In the genomic region with DNA sequence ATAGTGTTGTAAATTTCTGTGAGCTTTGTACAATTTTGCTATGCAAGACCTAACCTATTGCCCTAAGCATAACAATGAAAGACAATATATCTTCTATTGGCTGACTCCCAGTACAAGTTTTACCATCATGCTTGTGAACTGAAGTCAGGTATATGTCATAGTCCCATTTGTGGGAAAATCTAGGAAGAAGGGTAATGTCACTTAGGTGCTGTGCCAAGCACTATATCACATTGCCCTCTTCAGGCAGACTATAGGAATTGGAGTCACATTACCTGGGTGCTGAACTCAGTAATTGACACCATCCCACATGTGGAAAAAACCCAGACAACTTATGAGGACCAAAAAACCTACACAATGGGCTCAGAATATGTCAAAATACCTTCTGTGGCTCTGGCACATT, we compare ENCODE assay signal across 16 cellular contexts.
A peak's percentile ranks its signal among the peaks of the same experiment; 100 is the strongest.
DNase-seq lines count a peak whose midpoint lies in the region; ATAC-seq, FAIRE-seq and TF ChIP-seq lines count a peak whose summit lies in the region.
"Had no signal": no experiment of that assay in that cellular context is flagged by ENCODE, and none has a peak within 500 bp of the region (broad histone marks: within the 10 kb centered on the region; RNA-seq: fewer than 3 reads in every experiment).

No MANE protein-coding gene starts in this region.

- CTCF ChIA-PET in HepG2 (lab: Yijun Ruan, JAX; ENCODE audit: low intra/inter-chr PET ratio, low total read pairs): no interaction called here

- TF ChIP-seq EP300 in HepG2 (IDR thresholded peaks at IDR 0.05; ENCODE audit: low read depth in 2 of 2, low read length in 2 of 2) (no peak), HepG2 (CRISPR knock-in tag; IDR thresholded peaks at IDR 0.05; ENCODE audit: borderline replicate concordance) (no peak)

- intact Hi-C loops in HepG2 (cut with micrococcal nuclease; ENCODE audit: unreplicated experiment): no loop called here
- intact Hi-C loops in right lobe of liver (cut with DNase I): no loop called here
- intact Hi-C loops in activated T-helper 2 cell treated with anti-CD3 and anti-CD28 coated beads, Interferon-gamma antibody, Interleukin-2, Interleukin-4, amounts not matched to agents 10 μg/mL and 5 μg/mL and 100 μg/mL, durations not matched to agents 14 hours and 24 hours and 36 hours (cut with micrococcal nuclease): loop anchor here (10.0 kb wide), 1 partner anchor 474 kb away; no protein-coding TSS in a partner anchor

- ATAC-seq in HepG2: peak; percentile 69
- ATAC-seq in right lobe of liver: no peak
- ATAC-seq: pancreas had no signal

- no peak for TF ChIP-seq POLR2A in HepG2 (IDR thresholded peaks at IDR 0.05; ENCODE audit: insufficient read depth in 1 of 2, low read depth in 2 of 2, low read length in 2 of 2)
- TF ChIP-seq POLR2A in right lobe of liver (IDR thresholded peaks at IDR 0.05): no peak

- H3K79me2 ChIP-seq in HepG2 (ENCODE audit: insufficient read depth, low read length) (no peaks in the 10 kb centered on the region), osteoblast (ENCODE audit: insufficient read depth, low read length) (no peaks in the 10 kb centered on the region)
- H3K79me2 ChIP-seq: hepatocyte had no signal

- BruUV-seq in HepG2 (replicated peaks; lab: Mats Ljungman, UMichigan): no TSS peak

- H3K36me3 ChIP-seq in HepG2 (replicated peaks in 1 of 2; ENCODE audit: control insufficient read depth in 1 of 2, insufficient read depth in 2 of 2, low read length in 2 of 2) (no peaks in the 10 kb centered on the region), right lobe of liver (no peaks in the 10 kb centered on the region), osteoblast (ENCODE audit: insufficient read depth, low read length) (no peaks in the 10 kb centered on the region)
- H3K36me3 ChIP-seq: pancreas, SJSA1, vagina had no signal

- peak; percentile 48 for TF ChIP-seq CTCF in HepG2 (CRISPR knock-in tag; IDR thresholded peaks at IDR 0.05)
- TF ChIP-seq CTCF in right lobe of liver (IDR thresholded peaks at IDR 0.05): no peak
- peak; percentile 60 for TF ChIP-seq CTCF in fibroblast of pulmonary artery (IDR thresholded peaks at IDR 0.05; ENCODE audit: low read length, missing control alignments)
- TF ChIP-seq CTCF in osteoblast (IDR thresholded peaks at IDR 0.05; ENCODE audit: extremely low read depth, low read depth, low read length): no peak

- POLR2A ChIA-PET in HepG2 (lab: Yijun Ruan, JAX): no interaction called here

- H3K27ac ChIP-seq in HepG2 (ENCODE audit: extremely low read length, insufficient read depth, low read length) (no peak overlapping the region), right lobe of liver (no peak overlapping the region), osteoblast (ENCODE audit: low read depth, low read length) (no peak overlapping the region)
- H3K27ac ChIP-seq: hepatocyte, pancreas, SJSA1, vagina had no signal

- H3K4me2 ChIP-seq in HepG2 (ENCODE audit: low read depth, low read length): no peak overlapping the region
- H3K4me2 ChIP-seq in osteoblast (ENCODE audit: insufficient read depth, low read length): no peak overlapping the region
- H3K4me2 ChIP-seq: hepatocyte had no signal

- no peak overlapping the region for H3K4me3 Mint-ChIP-seq in activated T-helper 2 cell treated with anti-CD3 and anti-CD28 coated beads, Interferon-gamma antibody, Interleukin-2, Interleukin-4, amounts not matched to agents 10 μg/mL and 5 μg/mL and 100 μg/mL, durations not matched to agents 14 hours and 24 hours and 36 hours (ENCODE audit: low read depth)

- H3K4me1 ChIP-seq in HepG2 (ENCODE audit: insufficient read depth, low read length) (no peaks in the 10 kb centered on the region), right lobe of liver (no peaks in the 10 kb centered on the region), osteoblast (ENCODE audit: insufficient read depth, low read length) (no peaks in the 10 kb centered on the region)
- H3K4me1 ChIP-seq: pancreas, vagina had no signal

- no peak for TF ChIP-seq RAD21 in HepG2 (CRISPR knock-in tag; IDR thresholded peaks at IDR 0.05)

- no peaks in the 10 kb centered on the region for H3K27me3 Mint-ChIP-seq in activated T-helper 2 cell treated with anti-CD3 and anti-CD28 coated beads, Interferon-gamma antibody, Interleukin-2, Interleukin-4, amounts not matched to agents 10 μg/mL and 5 μg/mL and 100 μg/mL, durations not matched to agents 14 hours and 24 hours and 36 hours (ENCODE audit: low read depth)

- peaks cover 2% of the 10 kb centered on the region for H3K4me1 Mint-ChIP-seq in activated T-helper 2 cell treated with anti-CD3 and anti-CD28 coated beads, Interferon-gamma antibody, Interleukin-2, Interleukin-4, amounts not matched to agents 10 μg/mL and 5 μg/mL and 100 μg/mL, durations not matched to agents 14 hours and 24 hours and 36 hours (ENCODE audit: low read depth)

- H3K9me3 ChIP-seq in HepG2 (ENCODE audit: low read length) (no peaks in the 10 kb centered on the region), right lobe of liver (no peaks in the 10 kb centered on the region), osteoblast (ENCODE audit: low read depth, low read length) (no peaks in the 10 kb centered on the region)
- H3K9me3 ChIP-seq: pancreas, SJSA1, vagina had no signal

- DNase-seq in HepG2 (ENCODE audit: low spot score) (peak; percentile 3), right lobe of liver (no peak), NCI-H526 treated with DMSO at 0.1 percent for 48 hours (lab: John Stamatoyannopoulos, UW) (peak; percentile 0), fibroblast of pulmonary artery (ENCODE audit: low read depth) (peak; percentile 74), osteoblast (ENCODE audit: insufficient read length, low spot score, missing footprints) (no peak), NCI-H82 (lab: John Stamatoyannopoulos, UW) (no peak)
- no peak for DNase-seq in stimulated activated naive CD4-positive, alpha-beta T cell (lab: John Stamatoyannopoulos, UW)
- no peak for DNase-seq in activated T-helper 2 cell treated with anti-CD3 and anti-CD28 coated beads, Interferon-gamma antibody, Interleukin-2, Interleukin-4, amounts not matched to agents 10 μg/mL and 5 μg/mL and 100 μg/mL, durations not matched to agents 14 hours and 24 hours and 36 hours (ENCODE audit: low spot score)
- DNase-seq: NCI-H1048; pancreas; stimulated activated CD4-positive, alpha-beta T cell treated with anti-CD3 and anti-CD28 coated beads, Interleukin-1b, Interleukin-23, amount 100 ng/mL, for 48 hours had no signal

- H3K4me3 ChIP-seq in HepG2 (replicated peaks in 1 of 3; ENCODE audit: insufficient read depth in 1 of 3, low read depth in 2 of 3, low read length in 3 of 3) (no peak overlapping the region), right lobe of liver (no peak overlapping the region), fibroblast of pulmonary artery (replicated peaks; ENCODE audit: low read depth, low read length) (no peak overlapping the region), osteoblast (ENCODE audit: insufficient read depth, low read length) (no peak overlapping the region)
- H3K4me3 ChIP-seq: hepatocyte, lung, pancreas, SJSA1, vagina had no signal

- in situ Hi-C loops in HepG2 (cut with HindIII; ENCODE audit: extremely low pct_ligation_motif_present, low pct_unique_long_range_greater_than_20kb): no loop called here

- H2AFZ ChIP-seq in HepG2 (ENCODE audit: low read length): no peak overlapping the region
- H2AFZ ChIP-seq in osteoblast (ENCODE audit: low read length): no peak overlapping the region
- H2AFZ ChIP-seq: hepatocyte had no signal

- H3K9me3 Mint-ChIP-seq in activated T-helper 2 cell treated with anti-CD3 and anti-CD28 coated beads, Interferon-gamma antibody, Interleukin-2, Interleukin-4, amounts not matched to agents 10 μg/mL and 5 μg/mL and 100 μg/mL, durations not matched to agents 14 hours and 24 hours and 36 hours: no peaks in the 10 kb centered on the region

- no peaks in the 10 kb centered on the region for H3K27me3 ChIP-seq in HepG2 (ENCODE audit: control insufficient read depth in 1 of 2, insufficient read depth in 2 of 2, low read length in 2 of 2)
- no peaks in the 10 kb centered on the region for H3K27me3 ChIP-seq in right lobe of liver
- H3K27me3 ChIP-seq in osteoblast (ENCODE audit: insufficient read depth, low read length): no peaks in the 10 kb centered on the region
- H3K27me3 ChIP-seq: hepatocyte, pancreas, SJSA1, vagina had no signal

- H3K36me3 Mint-ChIP-seq in activated T-helper 2 cell treated with anti-CD3 and anti-CD28 coated beads, Interferon-gamma antibody, Interleukin-2, Interleukin-4, amounts not matched to agents 10 μg/mL and 5 μg/mL and 100 μg/mL, durations not matched to agents 14 hours and 24 hours and 36 hours (ENCODE audit: low read depth): no peaks in the 10 kb centered on the region

- H4K20me1 ChIP-seq in HepG2 (ENCODE audit: insufficient read depth, low read length) (no peaks in the 10 kb centered on the region), osteoblast (ENCODE audit: insufficient read depth, low read length) (no peaks in the 10 kb centered on the region)

- H3K9ac ChIP-seq in HepG2 (ENCODE audit: insufficient read depth, low read depth, low read length): no peak overlapping the region

- FAIRE-seq in HepG2 (lab: Jason Lieb, UNC): no peak
- FAIRE-seq: G401.6, pancreas had no signal

- H3K27ac Mint-ChIP-seq in activated T-helper 2 cell treated with anti-CD3 and anti-CD28 coated beads, Interferon-gamma antibody, Interleukin-2, Interleukin-4, amounts not matched to agents 10 μg/mL and 5 μg/mL and 100 μg/mL, durations not matched to agents 14 hours and 24 hours and 36 hours: no peak overlapping the region

TF ChIP-seq in HepG2, 621 proteins besides CTCF, POLR2A, EP300 and RAD21:
- TF ChIP-seq GABPA (IDR thresholded peaks at IDR 0.05; ENCODE audit: low read depth, low read length) (no peak), GABPA (CRISPR knock-in tag; IDR thresholded peaks at IDR 0.05; ENCODE audit: low read depth) (no peak), STAG1 (CRISPR knock-in tag; IDR thresholded peaks at IDR 0.05) (peak; percentile 54)

Comparison
In these comparisons a context has a peak if more than half of its experiments do, and no peak if none do; other contexts are left out.
1. DNase-seq: peak in HepG2 (single experiment), NCI-H526 treated with DMSO at 0.1 percent for 48 hours (single experiment) and fibroblast of pulmonary artery (single experiment); none in right lobe of liver (0 of 3), stimulated activated naive CD4-positive, alpha-beta T cell (0 of 6), osteoblast (single experiment), NCI-H82 (single experiment) and activated T-helper 2 cell treated with anti-CD3 and anti-CD28 coated beads, Interferon-gamma antibody, Interleukin-2, Interleukin-4, amounts not matched to agents 10 μg/mL and 5 μg/mL and 100 μg/mL, durations not matched to agents 14 hours and 24 hours and 36 hours (single experiment).
2. CTCF ChIP-seq: peak in HepG2 (single experiment) and fibroblast of pulmonary artery (single experiment); none in right lobe of liver (0 of 4) and osteoblast (single experiment).